In the genomic region with DNA sequence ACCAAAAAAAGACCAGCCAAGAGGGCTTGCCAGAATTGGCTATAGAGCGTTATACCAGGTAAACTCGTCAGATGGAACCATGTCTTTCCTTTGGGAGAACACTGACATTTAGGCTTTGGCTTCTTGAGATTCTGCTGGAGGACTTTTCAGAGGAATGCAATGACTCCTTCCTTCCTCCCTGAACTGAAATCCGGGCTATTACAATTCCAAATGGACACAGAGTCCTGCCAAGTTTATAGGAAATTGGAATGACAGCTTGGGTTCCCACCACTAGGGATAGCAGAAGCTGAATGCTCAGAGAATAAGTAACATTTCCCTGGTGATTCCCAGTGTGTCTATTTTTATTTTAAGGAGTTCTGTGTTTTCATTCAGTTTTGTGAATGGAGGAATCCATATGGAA, we compare ENCODE assay signal across 14 cellular contexts.
DNase-seq lines count a peak whose midpoint lies in the region; ATAC-seq, FAIRE-seq and TF ChIP-seq lines count a peak whose summit lies in the region.
"Had no signal": no experiment of that assay in that cellular context is flagged by ENCODE, and none has a peak within 500 bp of the region (broad histone marks: within the 10 kb centered on the region; RNA-seq: fewer than 3 reads in every experiment).

No MANE protein-coding gene starts in this region.

- no peak overlapping the region for H3K27ac ChIP-seq in astrocyte (ENCODE audit: low read depth, low read length)
- H3K27ac ChIP-seq: BLaER1 had no signal

- intact Hi-C loops in Right ventricle myocardium superior (cut with DNase I) = loop anchor here (10.0 kb wide), 1 partner anchor 108 kb away; no protein-coding TSS in a partner anchor

- peak; percentile 49 for FAIRE-seq in astrocyte (lab: Jason Lieb, UNC)
- FAIRE-seq: keratinocyte had no signal

- no peak for DNase-seq in BJ (ENCODE audit: low read depth)
- peak; percentile 17 for DNase-seq in astrocyte (ENCODE audit: low read depth)
- no peak for DNase-seq in Right ventricle myocardium superior
- DNase-seq in pulmonary artery endothelial cell (ENCODE audit: low read depth, low spot score) = peak; percentile 30
- no peak for DNase-seq in stimulated activated naive CD4-positive, alpha-beta T cell (lab: John Stamatoyannopoulos, UW)
- DNase-seq in NCI-H82 treated with DMSO at 0.1 percent for 48 hours (lab: John Stamatoyannopoulos, UW; ENCODE audit: unreplicated experiment) = no peak
- DNase-seq: activated naive CD8-positive, alpha-beta T cell treated with anti-CD3 and anti-CD28 coated beads, Interleukin-2, amount 10 ng/mL, durations not matched to agents 7 days and 5 days; stimulated activated CD4-positive, alpha-beta T cell treated with anti-CD3 and anti-CD28 coated beads, Interleukin-4, amount 100 ng/mL, for 24 hours; T1000 had no signal

- H3K4me2 ChIP-seq in astrocyte (ENCODE audit: low read length) = no peak overlapping the region

- H4K20me1 ChIP-seq in astrocyte (ENCODE audit: insufficient read depth, low read length) = no peaks in the 10 kb centered on the region
- H4K20me1 ChIP-seq: BLaER1 had no signal

- H3K27me3 Mint-ChIP-seq in astrocyte (ENCODE audit: low read depth, unreplicated experiment) = no peaks in the 10 kb centered on the region

- POLR2A ChIA-PET in BJ (lab: Charles Lee) = no interaction called here

- CTCF ChIA-PET in BJ (lab: Yijun Ruan, JAX) = interaction anchor here (0.8 to 10.0 kb wide), 3 partner anchors 12 to 390 kb away, joined by 3 to 75 read pairs (median 3); no protein-coding TSS in a partner anchor

- peaks cover 30% of the 10 kb centered on the region for H3K4me1 ChIP-seq in astrocyte (ENCODE audit: insufficient read depth, low read length)
- H3K4me1 ChIP-seq: HAP-1 had no signal

- TF ChIP-seq CTCF in BJ (IDR thresholded peaks at IDR 0.05; ENCODE audit: insufficient read depth, low read depth, low read length) (peak; percentile 21; the same call in 1 of the 2 replicates), astrocyte (IDR thresholded peaks at IDR 0.05; ENCODE audit: insufficient read depth, low read depth, low read length) (peak; percentile 23)

- H3K9me3 ChIP-seq in astrocyte (ENCODE audit: insufficient read depth, low read depth, low read length) = no peaks in the 10 kb centered on the region
- H3K9me3 ChIP-seq: BLaER1, HAP-1 had no signal

- H3K27me3 ChIP-seq in BJ (ENCODE audit: control insufficient read depth, insufficient read depth, low read length) = no peaks in the 10 kb centered on the region
- no peaks in the 10 kb centered on the region for H3K27me3 ChIP-seq in astrocyte (ENCODE audit: insufficient read depth, low read length)
- H3K27me3 ChIP-seq: BLaER1 had no signal

- no peak overlapping the region for H2AFZ ChIP-seq in astrocyte (ENCODE audit: low read depth, low read length)

- no peaks in the 10 kb centered on the region for H3K36me3 ChIP-seq in BJ (ENCODE audit: control insufficient read depth, insufficient read depth, low read length)
- no peaks in the 10 kb centered on the region for H3K36me3 ChIP-seq in astrocyte (ENCODE audit: insufficient read depth, low read length)
- H3K36me3 ChIP-seq: BLaER1, HAP-1 had no signal

- no peaks in the 10 kb centered on the region for H3K36me3 Mint-ChIP-seq in astrocyte (ENCODE audit: low read depth, unreplicated experiment)
- H3K36me3 Mint-ChIP-seq: activated naive CD8-positive, alpha-beta T cell treated with anti-CD3 and anti-CD28 coated beads, Interleukin-2, amount 10 ng/mL, durations not matched to agents 7 days and 5 days had no signal

- no peak overlapping the region for H3K4me3 ChIP-seq in BJ (ENCODE audit: low read depth, low read length)
- H3K4me3 ChIP-seq in astrocyte (ENCODE audit: insufficient read depth, low read depth, low read length) = no peak overlapping the region
- H3K4me3 ChIP-seq: BLaER1, HAP-1 had no signal

- peak; percentile 75 for ATAC-seq in Right ventricle myocardium superior (ENCODE audit: poor library complexity)
- no peak for ATAC-seq in esophagus mucosa
- no peak for ATAC-seq in HG02798 (IDR thresholded peaks at IDR 0.05; ENCODE audit: poor library complexity, unreplicated experiment)

- H3K9ac ChIP-seq in astrocyte (ENCODE audit: low read length) = no peak overlapping the region
- H3K9ac ChIP-seq: BLaER1 had no signal

- H3K9me3 Mint-ChIP-seq in astrocyte (ENCODE audit: unreplicated experiment) = no peaks in the 10 kb centered on the region

- H3K4me1 Mint-ChIP-seq in astrocyte (ENCODE audit: low read depth, unreplicated experiment) = peaks cover 30% of the 10 kb centered on the region
- H3K4me1 Mint-ChIP-seq: activated naive CD8-positive, alpha-beta T cell treated with anti-CD3 and anti-CD28 coated beads, Interleukin-2, amount 10 ng/mL, durations not matched to agents 7 days and 5 days had no signal

- peak overlapping the region; percentile 58 for H3K27ac Mint-ChIP-seq in astrocyte (ENCODE audit: unreplicated experiment)
- H3K27ac Mint-ChIP-seq: activated naive CD8-positive, alpha-beta T cell treated with anti-CD3 and anti-CD28 coated beads, Interleukin-2, amount 10 ng/mL, durations not matched to agents 7 days and 5 days had no signal

- no peaks in the 10 kb centered on the region for H3K79me2 ChIP-seq in astrocyte (ENCODE audit: insufficient read depth, low read length)

- no peak overlapping the region for H3K4me3 Mint-ChIP-seq in astrocyte (ENCODE audit: unreplicated experiment)
- H3K4me3 Mint-ChIP-seq: activated naive CD8-positive, alpha-beta T cell treated with anti-CD3 and anti-CD28 coated beads, Interleukin-2, amount 10 ng/mL, durations not matched to agents 7 days and 5 days had no signal

Comparison
In these comparisons a context has a peak if more than half of its experiments do, and no peak if none do; other contexts are left out.
1. DNase-seq: peak in astrocyte (single experiment) and pulmonary artery endothelial cell (single experiment); none in BJ (single experiment), Right ventricle myocardium superior (single experiment), stimulated activated naive CD4-positive, alpha-beta T cell (0 of 6) and NCI-H82 treated with DMSO at 0.1 percent for 48 hours (single experiment).